In the genomic region with DNA sequence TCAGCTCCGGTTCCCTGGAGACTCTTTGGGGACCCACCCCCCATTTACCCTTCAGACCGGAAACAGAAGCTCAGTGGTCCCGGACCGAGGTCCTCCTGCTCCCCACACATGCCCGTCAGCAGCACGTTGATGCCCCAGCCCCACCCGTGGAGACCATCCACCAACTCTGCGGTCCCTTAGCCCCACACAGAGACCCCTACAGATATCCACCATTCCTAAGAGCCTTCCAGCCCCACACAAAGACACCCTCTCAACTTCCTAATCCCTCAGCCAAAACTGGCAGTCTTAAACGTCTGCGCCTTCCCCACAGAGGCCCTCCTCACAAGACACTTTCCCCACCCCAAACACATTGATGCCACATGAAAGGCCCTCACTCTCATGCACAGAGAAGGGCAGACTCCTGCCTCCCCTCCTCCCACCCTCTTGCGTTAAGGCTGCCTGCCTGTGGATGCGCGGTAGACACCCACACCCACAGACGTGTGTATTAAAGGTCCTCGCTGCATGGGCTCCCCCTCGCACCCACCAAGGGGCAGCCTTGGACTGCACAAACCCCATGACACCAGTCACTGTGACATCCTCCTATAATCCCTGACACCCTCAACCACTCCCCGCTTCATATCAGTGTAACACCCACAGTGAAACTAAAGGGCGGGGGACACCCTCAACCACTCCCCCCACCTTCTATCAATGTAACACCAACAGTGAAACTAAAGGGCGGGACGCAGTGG, we compare ENCODE assay signal across 8 cellular contexts. TPM values are rescaled to one million over a fixed set of nuclear protein-coding genes. Genes with fewer than 3 reads are reported as not detected.
DNase-seq lines count a peak whose midpoint lies in the region; ATAC-seq and TF ChIP-seq lines count a peak whose summit lies in the region.

No MANE protein-coding gene starts in this region.

- POLR2A ChIA-PET in AG04450 (lab: Yijun Ruan, JAX) = interaction anchor here (1.7 kb wide), 1 partner anchor 290 kb away, joined by 9 read pairs; no protein-coding TSS in a partner anchor

- H3K27me3 ChIP-seq in AG04450 (ENCODE audit: control insufficient read depth, insufficient read depth, low read length) (no peaks in the 10 kb centered on the region), H7 (ENCODE audit: control insufficient read depth, insufficient read depth, low read length) (no peaks in the 10 kb centered on the region), iPS-15b (ENCODE audit: control insufficient read depth, insufficient read depth, low read length) (no peaks in the 10 kb centered on the region)

- DNase-seq in AG04450 (ENCODE audit: low read depth, low spot score) (no peak), H7 (no peak), SK-MEL-5 (ENCODE audit: low read depth, low spot score) (peak; percentile 30), astrocyte of the cerebellum (ENCODE audit: low read depth) (no peak), pons (ENCODE audit: low spot score) (no peak)
- peak; percentile 41 for DNase-seq in stimulated activated CD4-positive, alpha-beta T cell treated with anti-CD3 and anti-CD28 coated beads, Interleukin-4, amount 100 ng/mL, for 1 hour

- H3K4me1 ChIP-seq in iPS-15b (ENCODE audit: control insufficient read depth, insufficient read depth, low read length) = peaks cover 7% of the 10 kb centered on the region

- in situ Hi-C loops in SK-MEL-5 (cut with HindIII; ENCODE audit: low pct_unique_long_range_greater_than_20kb, low sequenced_read_pairs) = no loop called here
- in situ Hi-C loops in astrocyte of the cerebellum (cut with HindIII; ENCODE audit: low sequenced_read_pairs) = no loop called here

- no peak for ATAC-seq in HG03095 (IDR thresholded peaks at IDR 0.05; ENCODE audit: unreplicated experiment)

- H3K4me3 ChIP-seq in AG04450 (ENCODE audit: low read depth, low read length) (peak overlapping the region; percentile 82), H7 (ENCODE audit: insufficient read depth, low read depth, low read length) (peak overlapping the region; percentile 78), astrocyte of the cerebellum (ENCODE audit: low read depth, low read length) (peak overlapping the region; percentile 75), iPS-15b (ENCODE audit: low read depth, low read length) (peak overlapping the region; percentile 79)

- CTCF ChIA-PET in AG04450 (lab: Charles Lee) = interaction anchor here (0.5 to 3.3 kb wide), 8 partner anchors 20 to 589 kb away, joined by 3 to 468 read pairs (median 4); a partner anchor contains a TSS

- H3K36me3 ChIP-seq in H7 (replicated peaks; ENCODE audit: control insufficient read depth, insufficient read depth, low read length) (no peaks in the 10 kb centered on the region; the same call in 1 of the 2 replicates), iPS-15b (ENCODE audit: control insufficient read depth, insufficient read depth, low read length) (no peaks in the 10 kb centered on the region)

- H3K27ac ChIP-seq in AG04450 (ENCODE audit: low read depth, low read length) = peak overlapping the region; percentile 75

- H3K9me3 ChIP-seq in AG04450 (ENCODE audit: control insufficient read depth, insufficient read depth, low read length) (peaks cover 5% of the 10 kb centered on the region), iPS-15b (ENCODE audit: control insufficient read depth, insufficient read depth, low read length) (no peaks in the 10 kb centered on the region)

- H3K9ac ChIP-seq in iPS-15b (ENCODE audit: low read depth, low read length) = peak overlapping the region; percentile 60

- TF ChIP-seq CTCF in AG04450 (IDR thresholded peaks at IDR 0.05; ENCODE audit: low read depth, low read length) (no peak), astrocyte of the cerebellum (IDR thresholded peaks at IDR 0.05; ENCODE audit: low read depth, low read length, missing control alignments) (no peak)

RNA-seq across cellular contexts. Expression of a gene that starts 34.9 kb away (rescaled TPM):
- 10.5 and 13.5 TPM in 2 replicates for polyA plus RNA-seq in AG04450 (2011; rRNA removed)
- 11.5 and 12.3 TPM in 2 replicates for polyA minus RNA-seq in AG04450 (2011; rRNA and poly(A)+ RNA removed)
- 21.1 and 22.0 TPM in 2 replicates for total RNA-seq in H7 (2014; rRNA removed; shearing (Covaris generic))
- 131 and 132 TPM in 2 replicates for total RNA-seq in SK-MEL-5 (2014; rRNA removed; shearing (Covaris generic))
- polyA plus RNA-seq in SK-MEL-5 (2015; cell fraction: cytosol; rRNA removed) = 100 and 111 TPM in 2 replicates
- 17.6 and 20.9 TPM in 2 replicates for polyA plus RNA-seq in SK-MEL-5 (2015; cell fraction: nucleus; rRNA removed)

RNA-seq across cellular contexts. Expression of a gene that starts 58.2 kb away (rescaled TPM):
- polyA plus RNA-seq in AG04450 (2011; rRNA removed) = 1.3 and 1.5 TPM in 2 replicates
- polyA minus RNA-seq in AG04450 (2011; rRNA and poly(A)+ RNA removed) = 0.46 and 1.8 TPM in 2 replicates
- total RNA-seq in H7 (2014; rRNA removed; shearing (Covaris generic)) = 1.3 and 2.8 TPM in 2 replicates
- total RNA-seq in SK-MEL-5 (2014; rRNA removed; shearing (Covaris generic)) = 2.4 and 4.5 TPM in 2 replicates
- polyA plus RNA-seq in SK-MEL-5 (2015; cell fraction: cytosol; rRNA removed) = 3.2 and 4.7 TPM in 2 replicates
- 4.1 and 5.4 TPM in 2 replicates for polyA plus RNA-seq in SK-MEL-5 (2015; cell fraction: nucleus; rRNA removed)

Comparison
In these comparisons a context has a peak if more than half of its experiments do, and no peak if none do; other contexts are left out.
1. DNase-seq: peak in SK-MEL-5 (single experiment) and stimulated activated CD4-positive, alpha-beta T cell treated with anti-CD3 and anti-CD28 coated beads, Interleukin-4, amount 100 ng/mL, for 1 hour (single experiment); none in AG04450 (single experiment), H7 (single experiment), astrocyte of the cerebellum (single experiment) and pons (single experiment).
2. Peak in every context shown above with its lines, with median percentiles within 50 percentile points of each other: H3K4me3 ChIP-seq.